9 cellular contexts compared by ENCODE assay signal in the genomic region with DNA sequence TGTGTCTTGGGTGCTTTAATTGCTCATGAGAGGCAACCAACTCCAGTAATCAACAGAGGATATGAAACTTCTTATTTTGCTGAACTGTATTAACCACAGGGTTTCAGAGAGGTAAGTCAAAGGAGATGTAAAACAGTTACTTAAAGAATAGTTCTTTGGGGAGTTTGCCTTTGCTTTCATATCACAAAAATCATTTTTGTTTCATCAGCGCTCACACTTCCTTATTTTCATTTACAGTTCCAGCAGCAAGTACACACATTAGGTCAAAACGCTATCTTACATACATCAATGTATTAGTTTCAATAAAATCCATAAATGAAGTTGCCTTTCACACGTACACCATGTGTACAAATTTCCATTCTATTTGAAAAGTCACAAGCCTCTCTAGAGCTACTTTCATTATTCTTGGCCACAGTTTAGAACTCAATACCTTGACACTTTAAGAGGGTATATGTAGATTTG. TPM values are rescaled to one million over a fixed set of nuclear protein-coding genes. Genes with fewer than 3 reads are reported as not detected.
DNase-seq lines count a peak whose midpoint lies in the region; ATAC-seq and TF ChIP-seq lines count a peak whose summit lies in the region.
"Had no signal": no experiment of that assay in that cellular context is flagged by ENCODE, and none has a peak within 500 bp of the region (broad histone marks: within the 10 kb centered on the region; RNA-seq: fewer than 3 reads in every experiment).

No MANE protein-coding gene starts in this region.

- no peak overlapping the region for H3K4me3 ChIP-seq in CD4-positive, alpha-beta memory T cell (ENCODE audit: low read length in 2 of 2)

- H3K27me3 Mint-ChIP-seq in CD4-positive, alpha-beta memory T cell: no peaks in the 10 kb centered on the region
- H3K27me3 Mint-ChIP-seq in activated CD8-positive, alpha-beta T cell treated with anti-CD3 and anti-CD28 coated beads for 36 hours: no peaks in the 10 kb centered on the region

- H3K36me3 ChIP-seq in CD4-positive, alpha-beta memory T cell (ENCODE audit: insufficient read depth, low read length): peaks cover 5% of the 10 kb centered on the region

- H3K4me1 ChIP-seq in CD4-positive, alpha-beta memory T cell (ENCODE audit: insufficient read depth, low read length): peaks cover 51% of the 10 kb centered on the region

- POLR2A ChIA-PET in CD4-positive, alpha-beta memory T cell (lab: Charles Lee; ENCODE audit: partially characterized antibody): interaction anchor here (1.2 kb wide), 1 partner anchor 50 kb away, joined by 8 read pairs; a partner anchor contains a TSS
- POLR2A ChIA-PET in activated CD8-positive, alpha-beta T cell treated with anti-CD3 and anti-CD28 coated beads for 36 hours (lab: Charles Lee): interaction anchor here (3.3 kb wide), 1 partner anchor 48 kb away, joined by 27 read pairs; a partner anchor contains a TSS

- no peaks in the 10 kb centered on the region for H3K27me3 ChIP-seq in CD4-positive, alpha-beta memory T cell (ENCODE audit: insufficient read depth, low read length)

- peaks cover 15 to 33% of the 10 kb centered on the region in 2 donors for H3K36me3 Mint-ChIP-seq in CD4-positive, alpha-beta memory T cell
- H3K36me3 Mint-ChIP-seq in activated CD8-positive, alpha-beta T cell treated with anti-CD3 and anti-CD28 coated beads for 36 hours (ENCODE audit: low read depth): peaks cover 43% of the 10 kb centered on the region

- DNase-seq in CD4-positive, alpha-beta memory T cell: no peak
- no peak for DNase-seq in activated CD8-positive, alpha-beta T cell treated with anti-CD3 and anti-CD28 coated beads for 36 hours
- DNase-seq in NCI-H510A (lab: John Stamatoyannopoulos, UW) (no peak), A172 (ENCODE audit: low spot score) (no peak), H4 (ENCODE audit: low spot score) (no peak), cerebellar nuclear complex (lab: John Stamatoyannopoulos, UW) (no peak)
- DNase-seq: retina had no signal

- CTCF ChIA-PET in CD4-positive, alpha-beta memory T cell (lab: Charles Lee; ENCODE audit: partially characterized antibody): no interaction called here
- CTCF ChIA-PET in activated CD8-positive, alpha-beta T cell treated with anti-CD3 and anti-CD28 coated beads for 36 hours (lab: Charles Lee): interaction anchor here (2.7 kb wide), 1 partner anchor 49 kb away, joined by 16 read pairs; a partner anchor contains a TSS

- no peaks in the 10 kb centered on the region for H3K9me3 Mint-ChIP-seq in CD4-positive, alpha-beta memory T cell
- no peaks in the 10 kb centered on the region for H3K9me3 Mint-ChIP-seq in activated CD8-positive, alpha-beta T cell treated with anti-CD3 and anti-CD28 coated beads for 36 hours

- no peak for TF ChIP-seq CTCF in activated CD8-positive, alpha-beta T cell treated with anti-CD3 and anti-CD28 coated beads for 36 hours (IDR thresholded peaks at IDR 0.05)

- H3K27ac Mint-ChIP-seq in CD4-positive, alpha-beta memory T cell: peak overlapping the region; percentile 54 to 86 (median 77)
- H3K27ac Mint-ChIP-seq in activated CD8-positive, alpha-beta T cell treated with anti-CD3 and anti-CD28 coated beads for 36 hours: peak overlapping the region; percentile 93

- no peaks in the 10 kb centered on the region for H3K9me3 ChIP-seq in CD4-positive, alpha-beta memory T cell (ENCODE audit: control insufficient read depth in 1 of 2, low read length in 2 of 2)

- H3K27ac ChIP-seq in CD4-positive, alpha-beta memory T cell (ENCODE audit: low read depth, low read length): peak overlapping the region; percentile 27

- ATAC-seq in GM19395 (IDR thresholded peaks at IDR 0.05; ENCODE audit: unreplicated experiment) (peak; percentile 97), HG03159 (IDR thresholded peaks at IDR 0.05; ENCODE audit: unreplicated experiment) (peak; percentile 95)
- ATAC-seq in activated CD8-positive, alpha-beta T cell treated with anti-CD3 and anti-CD28 coated beads for 36 hours: peak; percentile 90

- intact Hi-C loops in CD4-positive, alpha-beta memory T cell (cut with micrococcal nuclease): loop anchor here (2.0 kb wide), 2 partner anchors 14 to 50 kb away; a partner anchor contains a TSS
- intact Hi-C loops in activated CD8-positive, alpha-beta T cell treated with anti-CD3 and anti-CD28 coated beads for 36 hours (cut with micrococcal nuclease): loop anchor here (2.0 kb wide), 1 partner anchor 48 kb away; no protein-coding TSS in a partner anchor

- H3K4me3 Mint-ChIP-seq in CD4-positive, alpha-beta memory T cell: peak overlapping the region; percentile 8 to 70 (median 56)
- peak overlapping the region; percentile 54 for H3K4me3 Mint-ChIP-seq in activated CD8-positive, alpha-beta T cell treated with anti-CD3 and anti-CD28 coated beads for 36 hours

- peaks cover 31 to 42% (median 34%) of the 10 kb centered on the region in 4 donors for H3K4me1 Mint-ChIP-seq in CD4-positive, alpha-beta memory T cell
- H3K4me1 Mint-ChIP-seq in activated CD8-positive, alpha-beta T cell treated with anti-CD3 and anti-CD28 coated beads for 36 hours (ENCODE audit: low read depth): peaks cover 37% of the 10 kb centered on the region

RNA-seq across cellular contexts. Expression of a gene that starts 50.1 kb away (rescaled TPM):
- 10 to 100 TPM; 27.7 to 28.7 TPM for total RNA-seq in CD4-positive, alpha-beta memory T cell
- polyA plus RNA-seq in CD4-positive, alpha-beta memory T cell: 10 to 100 TPM; 10.7 to 14.3 TPM
- total RNA-seq in activated CD8-positive, alpha-beta T cell treated with anti-CD3 and anti-CD28 coated beads for 36 hours: 10 to 100 TPM; 31.6 to 34.1 TPM
- 0.07 TPM in 2 replicates for total RNA-seq in A172 (2014; rRNA removed; shearing (Covaris generic))
- 28.9 and 29.0 TPM in 2 replicates for total RNA-seq in H4 (2014; rRNA removed; shearing (Covaris generic))

Comparison
In these comparisons a context has a peak if more than half of its experiments do, and no peak if none do; other contexts are left out.
1. RNA of a gene that starts 50.1 kb away (total RNA-seq): 31.6 to 34.1 TPM in activated CD8-positive, alpha-beta T cell treated with anti-CD3 and anti-CD28 coated beads for 36 hours, 28.9 to 29.0 TPM in H4 and 27.7 to 28.7 TPM in CD4-positive, alpha-beta memory T cell; 0.07 TPM in A172; every median in the first group is over 10 times any median in the second.
2. Peak in every context shown above with its lines, with median percentiles within 50 percentile points of each other: ATAC-seq.